Comparison of ENCODE assay signal across 15 cellular contexts in genomic region chr20:46305331-46305972, GRCh38. TPM values are rescaled to one million over a fixed set of nuclear protein-coding genes. Genes with fewer than 3 reads are reported as not detected.
"Had no signal": no experiment of that assay in that cellular context is flagged by ENCODE, and none has a peak within 500 bp of the region (broad histone marks: within the 10 kb centered on the region; RNA-seq: fewer than 3 reads in every experiment).

No MANE protein-coding gene starts in this region.

- H3K36me3 ChIP-seq: esophagus squamous epithelium, neural progenitor cell, tibial artery, uterus had no signal

- H3K4me3 ChIP-seq: esophagus squamous epithelium, neural progenitor cell, skin epidermis, tibial artery, uterus had no signal

- H3K9me3 ChIP-seq: esophagus squamous epithelium, tibial artery, uterus had no signal

- ATAC-seq: activated CD4-positive, CD25-positive, alpha-beta regulatory T cell treated with anti-CD3 and anti-CD28 coated beads, Interleukin-2, amount 50 U/mL, for 24 hours; activated T-cell treated with anti-CD3 and anti-CD28 coated beads, Interleukin-2, amount 50 U/mL, for 4 hours had no signal

- H3K27ac ChIP-seq: esophagus squamous epithelium, neural progenitor cell, parathyroid adenoma, skin epidermis, tibial artery, uterus had no signal

- H3K4me1 ChIP-seq: parathyroid adenoma had no signal

- DNase-seq: activated CD4-positive, alpha-beta T cell treated with anti-CD3 and anti-CD28 coated beads, Interleukin-2, amount 50 U/mL, for 4 hours; activated gamma-delta T cell; activated naive CD8-positive, alpha-beta T cell treated with anti-CD3 and anti-CD28 coated beads for 36 hours; activated T-cell treated with anti-CD3 and anti-CD28 coated beads, Interleukin-2, amount 50 U/mL, for 4 hours; anterior cingulate cortex; esophagus squamous epithelium; foreskin fibroblast; mesenchymal stem cell; retina; tibial artery; uterus had no signal

RNA-seq across cellular contexts. Expression of gene CDH22, which starts 2.8 kb away (rescaled TPM):
- total RNA-seq: activated T-cell treated with anti-CD3 and anti-CD28 coated beads, Interleukin-2, amount 50 U/mL, for 4 hours had no signal
